ENCODE assay signal across 7 cellular contexts in genomic region chr6:87407896-87408720, GRCh38. TPM values are rescaled to one million over a fixed set of nuclear protein-coding genes. Genes with fewer than 3 reads are reported as not detected.
DNase-seq lines count a peak whose midpoint lies in the region; ATAC-seq and TF ChIP-seq lines count a peak whose summit lies in the region.

Gene CFAP206, plus strand, starts transcription at chr6:87407972. Its CDS starts 1,868 bp downstream, at chr6:87409840.

- in situ Hi-C loops in astrocyte of the cerebellum (cut with HindIII; ENCODE audit: low sequenced_read_pairs) = no loop called here

- peak; percentile 68 to 86 for DNase-seq in NCI-H187 (lab: John Stamatoyannopoulos, UW)
- peak; percentile 80 for DNase-seq in T1000 (lab: John Stamatoyannopoulos, UW)
- DNase-seq in astrocyte of the cerebellum (ENCODE audit: low read depth) = peak; percentile 69
- peak; percentile 92 for DNase-seq in hepatocyte (ENCODE audit: low spot score)
- DNase-seq in retina = peak; percentile 98

- peak within 1 kb of the TSS; percentile 28 for H3K27ac ChIP-seq in hepatocyte

- under 1% methylated on average over 77 of the region's 82 CpGs for WGBS in hepatocyte (ENCODE audit: low lambda C conversion rate, missing lambda C conversion rate)

- H3K4me2 ChIP-seq in hepatocyte = peak within 1 kb of the TSS; percentile 77

- TF ChIP-seq CTCF in astrocyte of the cerebellum (IDR thresholded peaks at IDR 0.05; ENCODE audit: low read depth, low read length, missing control alignments) = peak; percentile 17
- peak; percentile 29 for TF ChIP-seq CTCF in hepatocyte (IDR thresholded peaks at IDR 0.05; ENCODE audit: poor library complexity)

- ATAC-seq in GM18499 (IDR thresholded peaks at IDR 0.05; ENCODE audit: insufficient read depth, unreplicated experiment) (peak; percentile 72), HG02943 (IDR thresholded peaks at IDR 0.05; ENCODE audit: low read depth, unreplicated experiment) (peak; percentile 74)

- no peaks in the 10 kb centered on the region for H3K79me2 ChIP-seq in hepatocyte

- H4K20me1 ChIP-seq in hepatocyte (ENCODE audit: insufficient read depth, poor library complexity, severe bottlenecking) = no peaks in the 10 kb centered on the region

- peak within 1 kb of the TSS; percentile 95 for H2AFZ ChIP-seq in hepatocyte

- H3K9me2 ChIP-seq in hepatocyte (replicated peaks; ENCODE audit: insufficient read depth) = no peaks in the 10 kb centered on the region

- no peaks in the 10 kb centered on the region for H3K4me1 ChIP-seq in hepatocyte (ENCODE audit: insufficient read depth)

- H3K36me3 ChIP-seq in hepatocyte (replicated peaks; ENCODE audit: insufficient read depth, low read depth) = no peaks in the 10 kb centered on the region

- H3K9me3 ChIP-seq in hepatocyte (ENCODE audit: low read depth) = no peaks in the 10 kb centered on the region

- H3K27me3 ChIP-seq in hepatocyte = no peaks in the 10 kb centered on the region

- peak within 1 kb of the TSS; percentile 87 for H3K4me3 ChIP-seq in astrocyte of the cerebellum (ENCODE audit: low read depth, low read length)
- H3K4me3 ChIP-seq in hepatocyte = peak within 1 kb of the TSS; percentile 80

RNA-seq across cellular contexts. Expression of gene CFAP206, which starts in this region (rescaled TPM):
- 0.08 and 0.20 TPM in 2 replicates for total RNA-seq in hepatocyte
- polyA plus RNA-seq in hepatocyte = 0.38 TPM in 1 of 2 replicates, not detected in the other

Comparison
In these comparisons a context has a peak if more than half of its experiments do, and no peak if none do; other contexts are left out.
1. Peak in every context shown above with its lines: DNase-seq, ATAC-seq, H3K4me3 ChIP-seq and H3K27ac ChIP-seq.
2. Peak in DNase-seq, H3K4me3 ChIP-seq, H3K27ac ChIP-seq and H3K4me2 ChIP-seq in hepatocyte; RNA of the gene not detected or under 1 TPM.